32 cellular contexts compared by ENCODE assay signal in genomic region chr7:83155996-83156395, GRCh38. TPM values are rescaled to one million over a fixed set of nuclear protein-coding genes. Genes with fewer than 3 reads are reported as not detected.
"Had no signal": no experiment of that assay in that cellular context is flagged by ENCODE, and none has a peak within 500 bp of the region (broad histone marks: within the 10 kb centered on the region; RNA-seq: fewer than 3 reads in every experiment).

No MANE protein-coding gene starts in this region.

- ATAC-seq: activated CD4-positive, CD25-positive, alpha-beta regulatory T cell treated with anti-CD3 and anti-CD28 coated beads, Interleukin-2, amount 50 U/mL, for 24 hours; activated CD8-positive, alpha-beta memory T cell treated with anti-CD3 and anti-CD28 coated beads, Interleukin-2, amount 10 ng/mL, durations not matched to agents 7 days and 5 days; activated CD8-positive, alpha-beta T cell treated with anti-CD3 and anti-CD28 coated beads, Interleukin-2, amount 10 ng/mL, durations not matched to agents 7 days and 5 days; activated naive CD8-positive, alpha-beta T cell treated with anti-CD3 and anti-CD28 coated beads, Interleukin-2, amount 50 U/mL, for 24 hours; body of pancreas; effector memory CD8-positive, alpha-beta T cell; gastrocnemius medialis; T-helper 17 cell had no signal

- H3K4me3 ChIP-seq: adrenal gland, body of pancreas, esophagus muscularis mucosa, gastrocnemius medialis had no signal

- H3K9me3 ChIP-seq: adrenal gland, body of pancreas, esophagus muscularis mucosa, gastrocnemius medialis had no signal

- DNase-seq: activated B cell treated with CpG ODN at 0.5 μM for 24 hours; activated CD4-positive, alpha-beta memory T cell treated with anti-CD3 and anti-CD28 coated beads for 36 hours; activated CD4-positive, alpha-beta T cell treated with anti-CD3 and anti-CD28 coated beads for 48 hours; activated CD8-positive, alpha-beta memory T cell treated with anti-CD3 and anti-CD28 coated beads, Interleukin-2, amount 10 ng/mL, durations not matched to agents 7 days and 5 days; activated CD8-positive, alpha-beta memory T cell treated with anti-CD3 and anti-CD28 coated beads, Interleukin-2, amount 50 U/mL, for 4 hours; activated CD8-positive, alpha-beta T cell treated with anti-CD3 and anti-CD28 coated beads, Interleukin-2, amount 10 ng/mL, durations not matched to agents 7 days and 5 days; activated effector memory CD4-positive, alpha-beta T cell treated with anti-CD3 and anti-CD28 coated beads, Interleukin-2, amount 50 U/mL, for 16 hours; activated naive CD4-positive, alpha-beta T cell treated with anti-CD3 and anti-CD28 coated beads for 36 hours; activated naive CD8-positive, alpha-beta T cell treated with anti-CD3 and anti-CD28 coated beads for 36 hours; activated naive CD8-positive, alpha-beta T cell treated with anti-CD3 and anti-CD28 coated beads, Interleukin-2, amount 50 U/mL, for 24 hours; activated T-cell treated with anti-CD3 and anti-CD28 coated beads, Interleukin-2, amount 50 U/mL, for 1 hour; activated T-cell treated with anti-CD3 and anti-CD28 coated beads, Interleukin-2, amount 50 U/mL, for 48 hours; adrenal gland; amygdala; aorta; body of pancreas; cortex of kidney; dermis blood vessel endothelial cell; effector CD4-positive, alpha-beta T cell; effector memory CD8-positive, alpha-beta T cell; erythroblast; foreskin keratinocyte; gastrocnemius medialis; T-helper 1 cell; T-helper 17 cell; T1000 had no signal

- H3K27ac ChIP-seq: adrenal gland, body of pancreas, esophagus muscularis mucosa, foreskin keratinocyte, gastrocnemius medialis, WERI-Rb-1 had no signal

- H3K36me3 ChIP-seq: adrenal gland, gastrocnemius medialis had no signal

- H3K27me3 ChIP-seq: adrenal gland, body of pancreas, esophagus muscularis mucosa, foreskin keratinocyte had no signal

- H3K4me1 ChIP-seq: adrenal gland, esophagus muscularis mucosa, foreskin keratinocyte, gastrocnemius medialis had no signal

RNA-seq across cellular contexts. Expression of gene PCLO, which starts 6.7 kb away (rescaled TPM):
- total RNA-seq: activated CD8-positive, alpha-beta memory T cell treated with anti-CD3 and anti-CD28 coated beads for 36 hours; activated CD8-positive, alpha-beta memory T cell treated with anti-CD3 and anti-CD28 coated beads, Interleukin-2, amount 10 ng/mL, durations not matched to agents 7 days and 5 days; activated CD8-positive, alpha-beta T cell treated with anti-CD3 and anti-CD28 coated beads, Interleukin-2, amount 10 ng/mL, durations not matched to agents 7 days and 5 days; activated naive CD4-positive, alpha-beta T cell treated with anti-CD3 and anti-CD28 coated beads for 36 hours; activated naive CD8-positive, alpha-beta T cell treated with anti-CD3 and anti-CD28 coated beads for 36 hours; activated T-helper 1 cell treated with anti-CD3 and anti-CD28 coated beads, Interleukin-12 subunit alpha, Interleukin-12 subunit beta, Interleukin-2, Interleukin-4 antibody, amounts not matched to agents 30 ng/mL and 10 ng/mL and 1 ng/mL, durations not matched to agents 14 hours and 24 hours and 36 hours; activated T-helper 2 cell treated with anti-CD3 and anti-CD28 coated beads, Interferon-gamma antibody, Interleukin-2, Interleukin-4, amounts not matched to agents 10 μg/mL and 5 μg/mL and 100 μg/mL, durations not matched to agents 14 hours and 24 hours and 36 hours had no signal
